16 cellular contexts compared by ENCODE assay signal in the genomic region with DNA sequence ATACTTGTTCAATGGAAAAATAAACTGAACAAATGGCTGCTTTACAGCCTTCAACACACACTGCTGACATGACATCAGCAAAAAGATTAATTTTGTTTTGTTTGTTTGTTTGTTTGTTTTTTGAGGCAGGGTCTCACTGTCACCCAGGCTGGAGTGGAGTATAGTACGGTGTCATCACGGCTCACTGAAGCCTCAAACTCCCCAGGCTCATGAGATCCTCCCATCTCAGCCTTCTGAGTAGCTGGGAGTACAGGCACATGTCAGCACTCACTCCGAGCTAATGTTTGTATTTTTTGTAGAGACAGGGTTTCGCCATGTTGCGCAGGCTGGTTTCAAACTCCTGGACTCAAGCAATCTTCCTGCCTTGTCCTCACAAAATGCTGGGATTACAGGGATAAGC.
DNase-seq lines count a peak whose midpoint lies in the region; ATAC-seq, FAIRE-seq and TF ChIP-seq lines count a peak whose summit lies in the region.
"Had no signal": no experiment of that assay in that cellular context is flagged by ENCODE, and none has a peak within 500 bp of the region (broad histone marks: within the 10 kb centered on the region; RNA-seq: fewer than 3 reads in every experiment).

No MANE protein-coding gene starts in this region.

- no peak for FAIRE-seq in K562 (lab: Jason Lieb, UNC)
- no peak for FAIRE-seq in H54 (lab: Jason Lieb, UNC)

- in situ Hi-C loops in K562 (cut with MboI) = no loop called here

- no peak overlapping the region for H3K4me2 ChIP-seq in K562 (ENCODE audit: insufficient read depth, low read length)

- TF ChIP-seq POLR2A in K562 (conservative IDR thresholded peaks at IDR 0.05) (no peak), H54 (IDR thresholded peaks at IDR 0.05; ENCODE audit: low read depth, low read length) (no peak)

- POLR2A ChIA-PET in activated CD4-positive, alpha-beta memory T cell treated with anti-CD3 and anti-CD28 coated beads for 36 hours (lab: Charles Lee) = no interaction called here
- POLR2A ChIA-PET in activated CD4-positive, alpha-beta memory T cell treated with anti-CD3 and anti-CD28 coated beads, Interleukin-2, amount 10 ng/mL, durations not matched to agents 7 days and 5 days (lab: Charles Lee) = no interaction called here
- POLR2A ChIA-PET in CD8-positive, alpha-beta memory T cell (lab: Charles Lee) = interaction anchor here (1.2 kb wide), 1 partner anchor 30 kb away, joined by 3 read pairs; no protein-coding TSS in a partner anchor
- POLR2A ChIA-PET in K562 (lab: Yijun Ruan, JAX) = interaction anchor here (1.6 kb wide), 1 partner anchor 11 kb away, joined by 6 read pairs; a partner anchor contains a TSS

- no peaks in the 10 kb centered on the region for H3K9me3 Mint-ChIP-seq in activated CD4-positive, alpha-beta memory T cell treated with anti-CD3 and anti-CD28 coated beads for 36 hours
- no peaks in the 10 kb centered on the region for H3K9me3 Mint-ChIP-seq in activated CD4-positive, alpha-beta memory T cell treated with anti-CD3 and anti-CD28 coated beads, Interleukin-2, amount 10 ng/mL, durations not matched to agents 7 days and 5 days
- no peaks in the 10 kb centered on the region for H3K9me3 Mint-ChIP-seq in CD8-positive, alpha-beta memory T cell
- no peaks in the 10 kb centered on the region for H3K9me3 Mint-ChIP-seq in nephron progenitor cell

- no peaks in the 10 kb centered on the region for H3K27me3 ChIP-seq in CD8-positive, alpha-beta memory T cell (ENCODE audit: insufficient read depth, low read length, poor library complexity, severe bottlenecking)
- peaks cover 0 to 3% of the 10 kb centered on the region in 2 experiments; a peak in 4 of 5 replicates for H3K27me3 ChIP-seq in K562 (ENCODE audit: control insufficient read depth in 2 of 2, insufficient read depth in 2 of 2, low read length in 2 of 2)

- DNase-seq in activated CD4-positive, alpha-beta memory T cell treated with anti-CD3 and anti-CD28 coated beads for 36 hours = no peak
- no peak for DNase-seq in activated CD4-positive, alpha-beta memory T cell treated with anti-CD3 and anti-CD28 coated beads, Interleukin-2, amount 10 ng/mL, durations not matched to agents 7 days and 5 days
- DNase-seq in CD8-positive, alpha-beta memory T cell = no peak
- DNase-seq in K562 (ENCODE audit: extremely low read depth in 1 of 4, low spot score in 3 of 4) (peak in 1 of 4 experiments; percentile 20), nephron progenitor cell (no peak), SKM-1 treated with dmso at 0.1 percent for 144 hours (lab: John Stamatoyannopoulos, UW; ENCODE audit: unreplicated experiment) (no peak), H54 (ENCODE audit: insufficient read length, low spot score) (no peak)
- DNase-seq: 8988T, COR-L47, GF-D8, GM23248, NCI-H1105, NCI-H1694 had no signal

- BruUV-seq in K562 (replicated peaks; lab: Mats Ljungman, UMichigan) = no TSS peak

- WGBS in K562 (ENCODE audit: insufficient coverage, low coverage, missing lambda C conversion rate) = 11% methylated on average over 5 of the region's 5 CpGs

- CTCF ChIA-PET in activated CD4-positive, alpha-beta memory T cell treated with anti-CD3 and anti-CD28 coated beads for 36 hours (lab: Charles Lee) = no interaction called here
- CTCF ChIA-PET in activated CD4-positive, alpha-beta memory T cell treated with anti-CD3 and anti-CD28 coated beads, Interleukin-2, amount 10 ng/mL, durations not matched to agents 7 days and 5 days (lab: Charles Lee) = no interaction called here
- CTCF ChIA-PET in CD8-positive, alpha-beta memory T cell (lab: Charles Lee) = interaction anchor here (1.2 kb wide), 1 partner anchor 73 kb away, joined by 3 read pairs; no protein-coding TSS in a partner anchor
- CTCF ChIA-PET in K562 (lab: Yijun Ruan, JAX; ENCODE audit: low intra/inter-chr PET ratio) = no interaction called here

- no peaks in the 10 kb centered on the region for H3K27me3 Mint-ChIP-seq in activated CD4-positive, alpha-beta memory T cell treated with anti-CD3 and anti-CD28 coated beads for 36 hours
- no peaks in the 10 kb centered on the region for H3K27me3 Mint-ChIP-seq in activated CD4-positive, alpha-beta memory T cell treated with anti-CD3 and anti-CD28 coated beads, Interleukin-2, amount 10 ng/mL, durations not matched to agents 7 days and 5 days
- no peaks in the 10 kb centered on the region for H3K27me3 Mint-ChIP-seq in CD8-positive, alpha-beta memory T cell
- H3K27me3 Mint-ChIP-seq in nephron progenitor cell (ENCODE audit: low read depth, poor library complexity) = no peaks in the 10 kb centered on the region

- no peaks in the 10 kb centered on the region for H3K4me1 Mint-ChIP-seq in activated CD4-positive, alpha-beta memory T cell treated with anti-CD3 and anti-CD28 coated beads for 36 hours (ENCODE audit: low read depth)
- H3K4me1 Mint-ChIP-seq in activated CD4-positive, alpha-beta memory T cell treated with anti-CD3 and anti-CD28 coated beads, Interleukin-2, amount 10 ng/mL, durations not matched to agents 7 days and 5 days = peaks cover 3% of the 10 kb centered on the region
- peaks cover 14 to 37% (median 30%) of the 10 kb centered on the region in 3 donors for H3K4me1 Mint-ChIP-seq in CD8-positive, alpha-beta memory T cell
- H3K4me1 Mint-ChIP-seq in nephron progenitor cell = peaks cover 61% of the 10 kb centered on the region

- H3K27ac ChIP-seq in CD8-positive, alpha-beta memory T cell (ENCODE audit: low read depth, low read length) = no peak overlapping the region
- H3K27ac ChIP-seq in K562 (ENCODE audit: extremely low read depth, low read depth, low read length) = no peak overlapping the region; the same call in 2 of the 3 replicates
- H3K27ac ChIP-seq: GM23248 had no signal

- H3K4me3 Mint-ChIP-seq in activated CD4-positive, alpha-beta memory T cell treated with anti-CD3 and anti-CD28 coated beads for 36 hours = no peak overlapping the region
- no peak overlapping the region for H3K4me3 Mint-ChIP-seq in activated CD4-positive, alpha-beta memory T cell treated with anti-CD3 and anti-CD28 coated beads, Interleukin-2, amount 10 ng/mL, durations not matched to agents 7 days and 5 days
- peak overlapping the region; percentile 54 to 81 (median 67) for H3K4me3 Mint-ChIP-seq in CD8-positive, alpha-beta memory T cell
- H3K4me3 Mint-ChIP-seq in nephron progenitor cell = peak overlapping the region; percentile 38

- intact Hi-C loops in activated CD4-positive, alpha-beta memory T cell treated with anti-CD3 and anti-CD28 coated beads for 36 hours (cut with micrococcal nuclease) = no loop called here
- intact Hi-C loops in K562 (cut with micrococcal nuclease) = no loop called here

- H3K9me3 ChIP-seq in CD8-positive, alpha-beta memory T cell (ENCODE audit: low read length) = no peaks in the 10 kb centered on the region
- H3K9me3 ChIP-seq in K562 (replicated peaks; ENCODE audit: control insufficient read depth, insufficient read depth, low read depth, low read length) = no peaks in the 10 kb centered on the region

- peak overlapping the region; percentile 38 for H3K27ac Mint-ChIP-seq in activated CD4-positive, alpha-beta memory T cell treated with anti-CD3 and anti-CD28 coated beads for 36 hours
- no peak overlapping the region for H3K27ac Mint-ChIP-seq in activated CD4-positive, alpha-beta memory T cell treated with anti-CD3 and anti-CD28 coated beads, Interleukin-2, amount 10 ng/mL, durations not matched to agents 7 days and 5 days
- peak overlapping the region in 6 of 8 donors; percentile 19 to 91 (median 58) for H3K27ac Mint-ChIP-seq in CD8-positive, alpha-beta memory T cell
- H3K27ac Mint-ChIP-seq in nephron progenitor cell = peak overlapping the region; percentile 97

- H3K4me3 ChIP-seq in CD8-positive, alpha-beta memory T cell (ENCODE audit: low read length) = no peak overlapping the region
- no peak overlapping the region for H3K4me3 ChIP-seq in K562
- H3K4me3 ChIP-seq: GM23248 had no signal

- H3K79me2 ChIP-seq in K562 (ENCODE audit: control insufficient read depth, insufficient read depth, low read length) = no peaks in the 10 kb centered on the region

- ATAC-seq in K562 (peak; percentile 64; the same call in 2 of the 3 replicates), HG03521 (IDR thresholded peaks at IDR 0.05; ENCODE audit: unreplicated experiment) (no peak)
- ATAC-seq: HCT116, Panc1 had no signal

- no peaks in the 10 kb centered on the region for H3K4me1 ChIP-seq in CD8-positive, alpha-beta memory T cell (ENCODE audit: insufficient read depth, low read length)
- H3K4me1 ChIP-seq in K562 (replicated peaks in 1 of 2; ENCODE audit: control insufficient read depth in 2 of 2, insufficient read depth in 2 of 2, low read length in 2 of 2) = no peaks in the 10 kb centered on the region; a peak in 1 of 5 replicates

- no peak for TF ChIP-seq RAD21 in K562 (CRISPR knock-in tag; conservative IDR thresholded peaks at IDR 0.05 in 1 of 2, IDR thresholded peaks at IDR 0.05 in 1 of 2)

- no peaks in the 10 kb centered on the region for H3K36me3 ChIP-seq in CD8-positive, alpha-beta memory T cell (ENCODE audit: insufficient read depth, low read length)
- no peaks in the 10 kb centered on the region for H3K36me3 ChIP-seq in K562 (ENCODE audit: control insufficient read depth, insufficient read depth, low read length)

- TF ChIP-seq EP300 in K562 (IDR thresholded peaks at IDR 0.05; ENCODE audit: low read length) = no peak

- H3K9me1 ChIP-seq in K562 (ENCODE audit: control insufficient read depth, insufficient read depth, low read length) = no peaks in the 10 kb centered on the region

- H2AFZ ChIP-seq in K562 (ENCODE audit: low read depth, low read length) = peak overlapping the region; percentile 54
- H2AFZ ChIP-seq: GM23248 had no signal

- H3K36me3 Mint-ChIP-seq in activated CD4-positive, alpha-beta memory T cell treated with anti-CD3 and anti-CD28 coated beads for 36 hours = no peaks in the 10 kb centered on the region
- peaks cover 6% of the 10 kb centered on the region for H3K36me3 Mint-ChIP-seq in activated CD4-positive, alpha-beta memory T cell treated with anti-CD3 and anti-CD28 coated beads, Interleukin-2, amount 10 ng/mL, durations not matched to agents 7 days and 5 days (ENCODE audit: low read depth)
- H3K36me3 Mint-ChIP-seq in CD8-positive, alpha-beta memory T cell = peaks cover 3 to 42% (median 6%) of the 10 kb centered on the region in 3 donors
- no peaks in the 10 kb centered on the region for H3K36me3 Mint-ChIP-seq in nephron progenitor cell (ENCODE audit: low read depth)

- TF ChIP-seq CTCF in K562 (IDR thresholded peaks at IDR 0.05 in 2 of 3, conservative IDR thresholded peaks at IDR 0.05 in 1 of 3; ENCODE audit: insufficient read depth in 2 of 3, low read depth in 1 of 3, low read length in 3 of 3) (no peak), nephron progenitor cell (IDR thresholded peaks at IDR 0.05) (no peak)

- no peaks in the 10 kb centered on the region for H4K20me1 ChIP-seq in K562 (replicated peaks; ENCODE audit: control insufficient read depth, insufficient read depth, low read length)

- no peak overlapping the region for H3K9ac ChIP-seq in K562 (ENCODE audit: insufficient read depth in 1 of 2, low read depth in 2 of 2, low read length in 2 of 2)
- H3K9ac ChIP-seq: GM23248 had no signal

TF ChIP-seq in K562, 482 proteins besides CTCF, POLR2A, EP300 and RAD21 (continues in another document):
- peak in 1 of 2 experiments; percentile 11; a peak in 1 of 4 replicates for TF ChIP-seq NRF1 (conservative IDR thresholded peaks at IDR 0.05 in 1 of 2, IDR thresholded peaks at IDR 0.05 in 1 of 2)

Comparison
In these comparisons a context has a peak if more than half of its experiments do, and no peak if none do; other contexts are left out.
1. H3K4me3 Mint-ChIP-seq: peak in CD8-positive, alpha-beta memory T cell (7 of 7) and nephron progenitor cell (single experiment); none in activated CD4-positive, alpha-beta memory T cell treated with anti-CD3 and anti-CD28 coated beads for 36 hours (single experiment) and activated CD4-positive, alpha-beta memory T cell treated with anti-CD3 and anti-CD28 coated beads, Interleukin-2, amount 10 ng/mL, durations not matched to agents 7 days and 5 days (single experiment).
2. POLR2A ChIA-PET loops: an anchor here in CD8-positive, alpha-beta memory T cell (1.2 kb wide) and K562 (1.6 kb wide); none called in activated CD4-positive, alpha-beta memory T cell treated with anti-CD3 and anti-CD28 coated beads for 36 hours and activated CD4-positive, alpha-beta memory T cell treated with anti-CD3 and anti-CD28 coated beads, Interleukin-2, amount 10 ng/mL, durations not matched to agents 7 days and 5 days.